In genomic region chr5:149153751-149154610, GRCh38 we compare ENCODE assay signal across 8 cellular contexts. TPM values are rescaled to one million over a fixed set of nuclear protein-coding genes. Genes with fewer than 3 reads are reported as not detected.
DNase-seq lines count a peak whose midpoint lies in the region; ATAC-seq and TF ChIP-seq lines count a peak whose summit lies in the region.
"Had no signal": no experiment of that assay in that cellular context is flagged by ENCODE, and none has a peak within 500 bp of the region (broad histone marks: within the 10 kb centered on the region; RNA-seq: fewer than 3 reads in every experiment).

No MANE protein-coding gene starts in this region.

- TF ChIP-seq POLR2A in gastroesophageal sphincter (IDR thresholded peaks at IDR 0.05) (no peak), Peyer's patch (IDR thresholded peaks at IDR 0.05) (no peak)

- POLR2A ChIA-PET in Panc1 (lab: Charles Lee) = no interaction called here

- H3K4me1 ChIP-seq in Karpas-422 (ENCODE audit: low read length) (peaks cover 33% of the 10 kb centered on the region), Panc1 (ENCODE audit: control insufficient read depth, insufficient read depth, low read length) (peaks cover 43% of the 10 kb centered on the region), gastroesophageal sphincter (peaks cover 0 to 62% (median 23%) of the 10 kb centered on the region in 3 donors), Peyer's patch (peaks cover 0 to 5% (median 0%) of the 10 kb centered on the region in 4 donors)
- H3K4me1 ChIP-seq: prostate gland had no signal

- H3K9ac ChIP-seq in Karpas-422 (ENCODE audit: low read length) = peak overlapping the region; percentile 1; the same call in 1 of the 2 replicates

- H3K9me2 ChIP-seq in Karpas-422 (replicated peaks; ENCODE audit: insufficient read depth, low read length) = no peaks in the 10 kb centered on the region

- in situ Hi-C loops in Panc1 (cut with HindIII; ENCODE audit: low pct_unique_long_range_greater_than_20kb, low sequenced_read_pairs) (no loop called here), GM13977 (cut with MboI; ENCODE audit: low pct_unique_long_range_greater_than_20kb, low sequenced_read_pairs, unreplicated experiment) (no loop called here)

- DNase-seq in Karpas-422 = peak; percentile 82
- peak; percentile 88 for DNase-seq in Panc1 (ENCODE audit: low read depth, low spot score)
- DNase-seq in stromal cell of bone marrow (ENCODE audit: low read depth) = peak; percentile 51
- DNase-seq in GM13977 (ENCODE audit: low spot score) = no peak
- DNase-seq in Peyer's patch = no peak
- no peak for DNase-seq in activated T-cell treated with anti-CD3 and anti-CD28 coated beads for 4 hours

- TF ChIP-seq EP300 in gastroesophageal sphincter (IDR thresholded peaks at IDR 0.05) = no peak

- H3K36me3 ChIP-seq in Karpas-422 (ENCODE audit: insufficient read depth, low read length) (no peaks in the 10 kb centered on the region), Panc1 (ENCODE audit: control insufficient read depth, insufficient read depth, low read length) (no peaks in the 10 kb centered on the region), gastroesophageal sphincter (no peaks in the 10 kb centered on the region), Peyer's patch (no peaks in the 10 kb centered on the region)
- H3K36me3 ChIP-seq: prostate gland had no signal

- H3K9me3 ChIP-seq in Karpas-422 (ENCODE audit: low read length) (no peaks in the 10 kb centered on the region), Panc1 (ENCODE audit: control insufficient read depth, insufficient read depth, low read depth, low read length) (no peaks in the 10 kb centered on the region), gastroesophageal sphincter (no peaks in the 10 kb centered on the region), Peyer's patch (no peaks in the 10 kb centered on the region)
- H3K9me3 ChIP-seq: prostate gland had no signal

- CTCF ChIA-PET in Panc1 (lab: Charles Lee) = no interaction called here

- H2AFZ ChIP-seq in Karpas-422 (ENCODE audit: low read length) = no peak overlapping the region

- H3K4me3 ChIP-seq in Karpas-422 (ENCODE audit: low read length) (peak overlapping the region; percentile 17; the same call in 1 of the 2 replicates), Panc1 (ENCODE audit: low read depth in 2 of 2, low read length in 2 of 2) (no peak overlapping the region), gastroesophageal sphincter (no peak overlapping the region), Peyer's patch (no peak overlapping the region)
- H3K4me3 ChIP-seq: prostate gland had no signal

- ATAC-seq in Panc1 (peak; percentile 49), gastroesophageal sphincter (peak; percentile 72)

- no peaks in the 10 kb centered on the region for H3K27me3 ChIP-seq in Karpas-422 (ENCODE audit: low read length)
- H3K27me3 ChIP-seq in Panc1 (ENCODE audit: control insufficient read depth, insufficient read depth, low read length) = no peaks in the 10 kb centered on the region
- no peaks in the 10 kb centered on the region for H3K27me3 ChIP-seq in gastroesophageal sphincter
- H3K27me3 ChIP-seq in Peyer's patch = no peaks in the 10 kb centered on the region

- H4K20me1 ChIP-seq in Karpas-422 (ENCODE audit: insufficient read depth, low read depth, low read length) = peaks cover 13% of the 10 kb centered on the region; the same call in 1 of the 2 replicates

- no peak for TF ChIP-seq CTCF in Panc1 (IDR thresholded peaks at IDR 0.05)
- TF ChIP-seq CTCF in gastroesophageal sphincter (IDR thresholded peaks at IDR 0.05) = no peak
- TF ChIP-seq CTCF in GM13977 (IDR thresholded peaks at IDR 0.05; ENCODE audit: extremely low read depth, insufficient read depth, missing control alignments) = no peak
- TF ChIP-seq CTCF in Peyer's patch (IDR thresholded peaks at IDR 0.05) = no peak

- no peaks in the 10 kb centered on the region for H3K79me2 ChIP-seq in Karpas-422 (ENCODE audit: low read length)

- no TSS peak for BruUV-seq in Panc1 (replicated peaks; lab: Mats Ljungman, UMichigan)

- no peak overlapping the region for H3K27ac ChIP-seq in Karpas-422 (ENCODE audit: low read length)
- H3K27ac ChIP-seq in Panc1 (ENCODE audit: low read length) = peak overlapping the region; percentile 85
- peak overlapping the region; percentile 4 to 67 (median 35) for H3K27ac ChIP-seq in gastroesophageal sphincter
- peak overlapping the region in 2 of 4 donors; percentile 15 to 16 for H3K27ac ChIP-seq in Peyer's patch
- H3K27ac ChIP-seq: prostate gland had no signal

- H3K4me2 ChIP-seq in Karpas-422 (ENCODE audit: low read depth, low read length, poor library complexity, severe bottlenecking) = peak overlapping the region; percentile 53

- intact Hi-C loops in Panc1 (cut with micrococcal nuclease; ENCODE audit: unreplicated experiment) = no loop called here

- WGBS in gastroesophageal sphincter (ENCODE audit: low coverage in 1 of 2), 2 donors = 80% methylated on average over 1 of the region's 8 CpGs; no CpG with 5 or more reads in 1 of the 2 donors

RNA-seq across cellular contexts. Expression of gene ABLIM3, which starts 12.7 kb away (rescaled TPM):
- total RNA-seq in Karpas-422 (2014; rRNA removed; shearing (Covaris generic); ENCODE audit: low replicate concordance) = not detected in 2 replicates
- total RNA-seq in Panc1 (2021; ENCODE audit: unreplicated experiment) (12.9 TPM), gastroesophageal sphincter (10 to 100 TPM; 14.8 to 50.7 (median 25.4) TPM), Peyer's patch (10 to 100 TPM in 1 of 4 donors, 1 to 10 TPM in 3; 1.6 to 26.4 (median 5.7) TPM)
- 16.2 TPM for polyA plus RNA-seq in Panc1 (2012; ENCODE audit: insufficient read length)

Comparison
In these comparisons a context has a peak if more than half of its experiments do, and no peak if none do; other contexts are left out.
1. DNase-seq: peak in Karpas-422 (single experiment), Panc1 (single experiment) and stromal cell of bone marrow (single experiment); none in GM13977 (single experiment), Peyer's patch (0 of 3) and activated T-cell treated with anti-CD3 and anti-CD28 coated beads for 4 hours (single experiment).